Comparison of ENCODE assay signal across 1 cellular context in the genomic region with DNA sequence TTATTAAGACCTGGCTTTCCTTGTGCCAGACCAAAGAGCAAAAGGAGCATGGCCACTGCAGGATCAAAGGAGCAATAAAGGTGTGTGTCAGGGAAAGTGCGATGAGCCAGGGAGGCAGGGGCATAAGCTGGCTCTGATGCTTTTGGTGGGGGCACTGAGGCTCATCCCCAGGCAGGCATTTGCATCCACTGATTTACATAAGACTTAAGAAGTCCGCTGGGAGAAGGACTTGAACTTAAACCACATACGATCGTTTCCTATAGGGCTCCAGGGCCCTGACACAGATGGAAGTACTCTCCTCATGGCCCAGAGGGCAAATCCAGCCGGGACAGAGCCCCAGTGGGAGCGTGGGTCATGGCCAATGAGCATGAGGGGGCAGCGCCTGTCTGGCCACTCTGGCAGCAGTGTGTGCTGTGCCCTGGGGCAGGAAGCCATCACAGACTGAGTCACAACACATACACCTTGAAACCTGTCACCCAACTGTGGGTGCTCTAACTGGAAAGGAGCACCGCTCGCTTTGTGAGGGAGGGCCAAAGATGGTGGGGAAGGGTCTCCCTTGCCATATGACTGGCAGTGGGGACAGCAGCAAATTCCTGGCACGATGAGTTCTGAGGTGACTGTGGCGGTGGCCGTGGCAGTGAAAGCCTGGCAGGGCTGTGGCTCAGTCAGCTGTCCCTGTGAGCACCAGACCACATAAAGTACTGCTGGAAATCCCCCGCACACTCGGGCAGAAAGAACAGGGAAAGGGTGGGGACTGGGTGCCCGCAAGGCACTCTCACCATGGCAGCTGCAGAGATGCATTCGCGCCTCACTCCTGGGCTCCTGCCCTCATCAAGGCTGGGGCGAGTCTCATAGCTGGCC.
TF ChIP-seq lines count a peak whose summit lies in the region.

No MANE protein-coding gene starts in this region.

TF ChIP-seq in HCT116, 20 proteins besides CTCF, POLR2A, EP300 and RAD21 (continued from another document):
- TF ChIP-seq ZBTB33 (IDR thresholded peaks at IDR 0.05; ENCODE audit: extremely low read depth, insufficient replicate concordance, low read length) (no peak), EGR1 (IDR thresholded peaks at IDR 0.05; ENCODE audit: low read depth) (no peak), FOSL1 (IDR thresholded peaks at IDR 0.05; ENCODE audit: low read depth) (no peak), CEBPB (IDR thresholded peaks at IDR 0.05; ENCODE audit: low read depth) (no peak), POLR2AphosphoS5 (IDR thresholded peaks at IDR 0.05; ENCODE audit: low read depth, low read length) (no peak), ELF1 (IDR thresholded peaks at IDR 0.05; ENCODE audit: borderline replicate concordance, low read depth) (no peak), CBX3 (IDR thresholded peaks at IDR 0.05; ENCODE audit: low read depth) (no peak), EZH2 (IDR thresholded peaks at IDR 0.05) (no peak), YY1 (IDR thresholded peaks at IDR 0.05; ENCODE audit: extremely low read depth, insufficient replicate concordance, low read depth, low read length) (no peak), ZNF274 (IDR thresholded peaks at IDR 0.05; ENCODE audit: low read depth, low read length) (no peak), ATF3 (IDR thresholded peaks at IDR 0.05) (no peak)
- TF ChIP-seq, protein P1, sequence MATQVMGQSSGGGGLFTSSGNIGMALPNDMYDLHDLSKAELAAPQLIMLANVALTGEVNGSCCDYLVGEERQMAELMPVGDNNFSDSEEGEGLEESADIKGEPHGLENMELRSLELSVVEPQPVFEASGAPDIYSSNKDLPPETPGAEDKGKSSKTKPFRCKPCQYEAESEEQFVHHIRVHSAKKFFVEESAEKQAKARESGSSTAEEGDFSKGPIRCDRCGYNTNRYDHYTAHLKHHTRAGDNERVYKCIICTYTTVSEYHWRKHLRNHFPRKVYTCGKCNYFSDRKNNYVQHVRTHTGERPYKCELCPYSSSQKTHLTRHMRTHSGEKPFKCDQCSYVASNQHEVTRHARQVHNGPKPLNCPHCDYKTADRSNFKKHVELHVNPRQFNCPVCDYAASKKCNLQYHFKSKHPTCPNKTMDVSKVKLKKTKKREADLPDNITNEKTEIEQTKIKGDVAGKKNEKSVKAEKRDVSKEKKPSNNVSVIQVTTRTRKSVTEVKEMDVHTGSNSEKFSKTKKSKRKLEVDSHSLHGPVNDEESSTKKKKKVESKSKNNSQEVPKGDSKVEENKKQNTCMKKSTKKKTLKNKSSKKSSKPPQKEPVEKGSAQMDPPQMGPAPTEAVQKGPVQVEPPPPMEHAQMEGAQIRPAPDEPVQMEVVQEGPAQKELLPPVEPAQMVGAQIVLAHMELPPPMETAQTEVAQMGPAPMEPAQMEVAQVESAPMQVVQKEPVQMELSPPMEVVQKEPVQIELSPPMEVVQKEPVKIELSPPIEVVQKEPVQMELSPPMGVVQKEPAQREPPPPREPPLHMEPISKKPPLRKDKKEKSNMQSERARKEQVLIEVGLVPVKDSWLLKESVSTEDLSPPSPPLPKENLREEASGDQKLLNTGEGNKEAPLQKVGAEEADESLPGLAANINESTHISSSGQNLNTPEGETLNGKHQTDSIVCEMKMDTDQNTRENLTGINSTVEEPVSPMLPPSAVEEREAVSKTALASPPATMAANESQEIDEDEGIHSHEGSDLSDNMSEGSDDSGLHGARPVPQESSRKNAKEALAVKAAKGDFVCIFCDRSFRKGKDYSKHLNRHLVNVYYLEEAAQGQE (IDR thresholded peaks at IDR 0.05; ENCODE audit: low read depth): no peak
